Comparison of ENCODE assay signal across 25 cellular contexts in the genomic region with DNA sequence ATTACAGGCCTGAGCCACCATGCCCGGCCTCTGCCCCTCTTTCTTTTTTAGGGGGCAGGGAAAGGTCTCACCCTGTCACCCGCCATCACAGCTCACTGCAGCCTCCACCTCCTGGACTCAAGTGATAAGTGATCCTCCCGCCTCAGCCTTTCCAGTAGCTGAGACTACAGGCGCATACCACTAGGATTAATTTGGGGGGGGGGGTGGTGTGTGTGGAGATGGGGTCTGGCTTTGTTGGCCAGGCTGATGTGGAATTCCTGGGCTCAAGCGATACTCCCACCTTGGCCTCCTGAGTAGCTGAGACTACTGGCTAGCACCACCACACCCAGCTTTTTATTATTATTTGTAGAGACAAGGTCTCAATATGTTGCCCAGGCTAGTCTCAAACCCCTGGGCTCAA. TPM values are rescaled to one million over a fixed set of nuclear protein-coding genes. Genes with fewer than 3 reads are reported as not detected.
A peak's percentile ranks its signal among the peaks of the same experiment; 100 is the strongest.
DNase-seq lines count a peak whose midpoint lies in the region; ATAC-seq and TF ChIP-seq lines count a peak whose summit lies in the region.
"Had no signal": no experiment of that assay in that cellular context is flagged by ENCODE, and none has a peak within 500 bp of the region (broad histone marks: within the 10 kb centered on the region; RNA-seq: fewer than 3 reads in every experiment).

No MANE protein-coding gene starts in this region.

- no peak overlapping the region for H3K9ac ChIP-seq in endodermal cell (ENCODE audit: extremely low read depth, low read length, poor library complexity, severe bottlenecking)
- no peak overlapping the region for H3K9ac ChIP-seq in smooth muscle cell (ENCODE audit: low read depth)

- DNase-seq in RWPE1 (ENCODE audit: low spot score) (no peak), endodermal cell (no peak), smooth muscle cell (lab: John Stamatoyannopoulos, UW; ENCODE audit: unreplicated experiment) (no peak)
- DNase-seq in activated T-cell treated with anti-CD3 and anti-CD28 coated beads, Interleukin-2, amount 50 U/mL, for 48 hours: no peak
- DNase-seq: activated CD4-positive, alpha-beta memory T cell treated with anti-CD3 and anti-CD28 coated beads, Interleukin-2, amount 10 ng/mL, durations not matched to agents 7 days and 5 days; activated gamma-delta T cell treated with Interleukin-2 at 50 U/mL for 16 hours; CD8-positive, alpha-beta T cell; colonic mucosa; naive thymus-derived CD4-positive, alpha-beta T cell; NCI-H1092; NCI-H2029 treated with DMSO at 0.1 percent for 48 hours; NCI-H345; NCI-H82; stimulated activated CD4-positive, alpha-beta T cell treated with anti-CD3 and anti-CD28 coated beads, Interleukin-12 subunit alpha, Interleukin-12 subunit beta, amount 100 ng/mL, for 4 hours; stimulated activated CD4-positive, alpha-beta T cell treated with anti-CD3 and anti-CD28 coated beads, Interleukin-4, amount 100 ng/mL, for 4 hours; T-helper 9 cell; tibial artery had no signal

- H3K27ac ChIP-seq in RWPE1 (peak overlapping the region; percentile 86), endodermal cell (ENCODE audit: low read depth, low read length) (no peak overlapping the region), smooth muscle cell (ENCODE audit: low read depth) (peak overlapping the region; percentile 35)
- H3K27ac ChIP-seq: colonic mucosa, ovary, right atrium auricular region, tibial artery had no signal

- H3K4me3 ChIP-seq in endodermal cell (ENCODE audit: low read length) (no peak overlapping the region), smooth muscle cell (no peak overlapping the region)
- H3K4me3 ChIP-seq: breast epithelium, colonic mucosa, ovary, right atrium auricular region, tibial artery had no signal

- H3K27me3 Mint-ChIP-seq in endodermal cell (ENCODE audit: insufficient read depth): no peaks in the 10 kb centered on the region

- no peaks in the 10 kb centered on the region for H3K79me2 ChIP-seq in smooth muscle cell (ENCODE audit: low read depth)

- H3K4me3 Mint-ChIP-seq in endodermal cell: peak overlapping the region; percentile 42
- H3K4me3 Mint-ChIP-seq: activated CD4-positive, alpha-beta memory T cell treated with anti-CD3 and anti-CD28 coated beads, Interleukin-2, amount 10 ng/mL, durations not matched to agents 7 days and 5 days; CD8-positive, alpha-beta T cell; memory B cell; naive thymus-derived CD4-positive, alpha-beta T cell; stimulated activated naive CD8-positive, alpha-beta T cell treated with anti-CD3 and anti-CD28 coated beads, Interleukin-15, Interleukin-2, amounts not matched to agents 100 ng/mL and 50 ng/mL, for 24 hours had no signal

- CTCF ChIA-PET in RWPE1 (lab: Yijun Ruan, JAX): interaction anchor here (1.0 kb wide), 1 partner anchor 41 kb away, joined by 3 read pairs; no protein-coding TSS in a partner anchor

- no peaks in the 10 kb centered on the region for H3K9me3 Mint-ChIP-seq in endodermal cell
- H3K9me3 Mint-ChIP-seq: activated CD4-positive, alpha-beta memory T cell treated with anti-CD3 and anti-CD28 coated beads, Interleukin-2, amount 10 ng/mL, durations not matched to agents 7 days and 5 days; CD8-positive, alpha-beta T cell; memory B cell; naive thymus-derived CD4-positive, alpha-beta T cell; stimulated activated naive CD8-positive, alpha-beta T cell treated with anti-CD3 and anti-CD28 coated beads, Interleukin-15, Interleukin-2, amounts not matched to agents 100 ng/mL and 50 ng/mL, for 24 hours had no signal

- peaks cover 29% of the 10 kb centered on the region for H3K36me3 Mint-ChIP-seq in endodermal cell (ENCODE audit: low read depth)
- H3K36me3 Mint-ChIP-seq: CD8-positive, alpha-beta T cell; memory B cell had no signal

- H2AFZ ChIP-seq in smooth muscle cell (ENCODE audit: low read depth): no peak overlapping the region

- no peaks in the 10 kb centered on the region for H3K27me3 ChIP-seq in endodermal cell (ENCODE audit: control insufficient read depth, insufficient read depth, low read length, poor library complexity, severe bottlenecking)
- no peaks in the 10 kb centered on the region for H3K27me3 ChIP-seq in smooth muscle cell (ENCODE audit: low read depth)
- H3K27me3 ChIP-seq: breast epithelium, ovary had no signal

- no peaks in the 10 kb centered on the region for H3K9me3 ChIP-seq in endodermal cell (ENCODE audit: control insufficient read depth, low read length)
- no peaks in the 10 kb centered on the region for H3K9me3 ChIP-seq in smooth muscle cell (replicated peaks; ENCODE audit: low read depth)
- H3K9me3 ChIP-seq: breast epithelium, colonic mucosa, ovary, right atrium auricular region, tibial artery had no signal

- H3K36me3 ChIP-seq in endodermal cell (ENCODE audit: control insufficient read depth, insufficient read depth, low read length) (peaks cover 19% of the 10 kb centered on the region), smooth muscle cell (ENCODE audit: low read depth) (no peaks in the 10 kb centered on the region)
- H3K36me3 ChIP-seq: breast epithelium, colonic mucosa, ovary, right atrium auricular region, tibial artery had no signal

- peaks cover 36% of the 10 kb centered on the region for H3K4me1 Mint-ChIP-seq in endodermal cell

- peak overlapping the region; percentile 92 for H3K27ac Mint-ChIP-seq in endodermal cell
- H3K27ac Mint-ChIP-seq: activated CD4-positive, alpha-beta memory T cell treated with anti-CD3 and anti-CD28 coated beads, Interleukin-2, amount 10 ng/mL, durations not matched to agents 7 days and 5 days; CD8-positive, alpha-beta T cell; memory B cell; stimulated activated naive CD8-positive, alpha-beta T cell treated with anti-CD3 and anti-CD28 coated beads, Interleukin-15, Interleukin-2, amounts not matched to agents 100 ng/mL and 50 ng/mL, for 24 hours had no signal

- POLR2A ChIA-PET in RWPE1 (lab: Yijun Ruan, JAX; ENCODE audit: low non-redundant PET): interaction anchor here (0.6 kb wide), 1 partner anchor 20 kb away, joined by 4 read pairs; no protein-coding TSS in a partner anchor

- H3K4me2 ChIP-seq in smooth muscle cell: no peak overlapping the region

- H3F3A ChIP-seq in smooth muscle cell (ENCODE audit: low read depth): peaks cover 6% of the 10 kb centered on the region

- no peak for ATAC-seq in HG03457 (IDR thresholded peaks at IDR 0.05; ENCODE audit: unreplicated experiment)
- ATAC-seq: activated CD4-positive, CD25-positive, alpha-beta regulatory T cell treated with anti-CD3 and anti-CD28 coated beads, Interleukin-2, amount 50 U/mL, for 24 hours; CD8-positive, alpha-beta T cell; naive thymus-derived CD4-positive, alpha-beta T cell had no signal

- 89% methylated on average over 4 of the region's 5 CpGs; no CpG with 5 or more reads in 1 of the 2 experiments for WGBS in endodermal cell (ENCODE audit: insufficient coverage in 1 of 2, insufficient read length in 1 of 2), 2 experiments
- 88% methylated on average over 5 of the region's 5 CpGs for WGBS in smooth muscle cell (ENCODE audit: low lambda C conversion rate)

- no peaks in the 10 kb centered on the region for H3K4me1 ChIP-seq in endodermal cell (ENCODE audit: control insufficient read depth, insufficient read depth, low read length)
- H3K4me1 ChIP-seq in smooth muscle cell (ENCODE audit: low read depth): no peaks in the 10 kb centered on the region
- H3K4me1 ChIP-seq: colonic mucosa had no signal

- TF ChIP-seq CTCF in RWPE1 (conservative IDR thresholded peaks at IDR 0.05; ENCODE audit: low read depth) (no peak), endodermal cell (conservative IDR thresholded peaks at IDR 0.05) (no peak), smooth muscle cell (IDR thresholded peaks at IDR 0.05; ENCODE audit: borderline replicate concordance, insufficient read depth, poor library complexity, severe bottlenecking) (no peak)

- H4K20me1 ChIP-seq in smooth muscle cell (ENCODE audit: low read depth): no peaks in the 10 kb centered on the region

RNA-seq across cellular contexts. Expression of gene APOE, which starts 4.2 kb away (rescaled TPM):
- 1,000 to 10,000 TPM; 2,216 to 2,598 TPM for total RNA-seq in endodermal cell
- 361 TPM for polyA plus RNA-seq in endodermal cell (2013, experiment 1 of 2)
- polyA plus RNA-seq in endodermal cell (2013, experiment 2 of 2): 368 TPM
- total RNA-seq in smooth muscle cell: 228 and 237 TPM in 2 replicates
- polyA plus RNA-seq in smooth muscle cell: 329 and 458 TPM in 2 replicates
- total RNA-seq: activated CD4-positive, alpha-beta memory T cell treated with anti-CD3 and anti-CD28 coated beads, Interleukin-2, amount 10 ng/mL, durations not matched to agents 7 days and 5 days had no signal
- polyA plus RNA-seq: naive thymus-derived CD4-positive, alpha-beta T cell had no signal

RNA-seq across cellular contexts. Expression of gene APOC1, which starts 4.6 kb away (rescaled TPM):
- total RNA-seq in endodermal cell: 1,000 to 10,000 TPM in 1 of 2 donors, 100 to 1,000 TPM in 1; 914 to 1,040 TPM
- polyA plus RNA-seq in endodermal cell (2013, experiment 1 of 2): 82.6 TPM
- polyA plus RNA-seq in endodermal cell (2013, experiment 2 of 2): 102 TPM
- 8.0 and 28.4 TPM in 2 replicates for total RNA-seq in smooth muscle cell
- 28.6 and 31.5 TPM in 2 replicates for polyA plus RNA-seq in smooth muscle cell
- total RNA-seq: CD8-positive, alpha-beta T cell had no signal
- polyA plus RNA-seq: naive thymus-derived CD4-positive, alpha-beta T cell had no signal

RNA-seq across cellular contexts. Expression of gene TOMM40, which starts 18.7 kb away (rescaled TPM):
- total RNA-seq in endodermal cell (10 to 100 TPM; 88.1 to 93.8 TPM), smooth muscle cell (38.7 and 96.0 TPM in 2 replicates)
- polyA plus RNA-seq in endodermal cell (2013, experiment 1 of 2): 55.4 TPM
- 48.9 TPM for polyA plus RNA-seq in endodermal cell (2013, experiment 2 of 2)
- 65.0 and 69.7 TPM in 2 replicates for polyA plus RNA-seq in smooth muscle cell

RNA-seq across cellular contexts. Expression of gene APOC4, which starts 32.3 kb away (rescaled TPM):
- total RNA-seq in endodermal cell (not detected), smooth muscle cell (not detected in 2 replicates)
- polyA plus RNA-seq in endodermal cell (2013, experiment 1 of 2): not detected
- not detected for polyA plus RNA-seq in endodermal cell (2013, experiment 2 of 2)
- not detected in 2 replicates for polyA plus RNA-seq in smooth muscle cell
- total RNA-seq: activated CD4-positive, alpha-beta memory T cell treated with anti-CD3 and anti-CD28 coated beads, Interleukin-2, amount 10 ng/mL, durations not matched to agents 7 days and 5 days; breast epithelium; CD8-positive, alpha-beta T cell; colonic mucosa; Daoy; naive thymus-derived CD4-positive, alpha-beta T cell; right atrium auricular region had no signal
- polyA plus RNA-seq: naive thymus-derived CD4-positive, alpha-beta T cell; ovary had no signal

RNA-seq across cellular contexts. Expression of gene APOC2, which starts 36.1 kb away (rescaled TPM):
- total RNA-seq in endodermal cell (under 1 TPM in 1 of 2 donors, not detected in 1; 0.70 TPM), smooth muscle cell (0.40 TPM in 1 of 2 replicates, not detected in the other)
- not detected for polyA plus RNA-seq in endodermal cell (2013, experiment 1 of 2)
- polyA plus RNA-seq in endodermal cell (2013, experiment 2 of 2): not detected
- 0.29 and 0.61 TPM in 2 replicates for polyA plus RNA-seq in smooth muscle cell
- total RNA-seq: activated CD4-positive, alpha-beta memory T cell treated with anti-CD3 and anti-CD28 coated beads, Interleukin-2, amount 10 ng/mL, durations not matched to agents 7 days and 5 days; CD8-positive, alpha-beta T cell; Daoy; right atrium auricular region had no signal
- polyA plus RNA-seq: naive thymus-derived CD4-positive, alpha-beta T cell had no signal

Comparison
In these comparisons a context has a peak if more than half of its experiments do, and no peak if none do; other contexts are left out.
1. RNA of gene APOC1, which starts 4.6 kb away (total RNA-seq): 914 to 1,040 TPM in endodermal cell; 8.0 to 28.4 TPM in smooth muscle cell; every median in the first group is over 10 times any median in the second.